13 cellular contexts compared by ENCODE assay signal in the genomic region with DNA sequence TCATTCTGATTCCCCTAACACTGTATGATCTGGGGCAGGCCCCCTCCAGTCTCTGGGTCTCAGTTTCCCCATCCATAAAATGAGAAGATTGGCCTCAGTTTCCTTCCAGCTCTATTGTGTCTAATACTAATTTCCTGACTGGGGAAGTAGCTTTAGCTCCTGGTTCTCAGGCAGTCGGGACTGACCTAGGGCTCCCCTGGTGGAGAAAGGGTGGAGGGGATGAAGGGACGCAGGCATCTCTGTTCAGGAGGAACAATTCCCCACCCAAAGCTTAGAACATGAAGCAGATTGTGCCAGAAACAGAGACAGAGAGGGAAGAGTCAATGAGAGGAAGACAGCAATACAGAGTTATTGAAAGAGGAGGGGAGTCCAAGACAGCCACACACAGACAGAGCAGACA.
DNase-seq lines count a peak whose midpoint lies in the region; ATAC-seq and TF ChIP-seq lines count a peak whose summit lies in the region.
"Had no signal": no experiment of that assay in that cellular context is flagged by ENCODE, and none has a peak within 500 bp of the region (broad histone marks: within the 10 kb centered on the region; RNA-seq: fewer than 3 reads in every experiment).

No MANE protein-coding gene starts in this region.

- H3K4me1 ChIP-seq in DND-41 (ENCODE audit: insufficient read depth, low read length) = no peaks in the 10 kb centered on the region
- H3K4me1 ChIP-seq: transverse colon had no signal

- ATAC-seq in DND-41 (ENCODE audit: insufficient read depth, low read depth) = no peak
- ATAC-seq in GM18517 (IDR thresholded peaks at IDR 0.05; ENCODE audit: unreplicated experiment) = no peak
- ATAC-seq: activated CD4-positive, alpha-beta T cell treated with anti-CD3 and anti-CD28 coated beads for 36 hours; heart right ventricle; Right ventricle myocardium inferior had no signal

- no peak overlapping the region for H3K4me3 ChIP-seq in DND-41 (ENCODE audit: low read depth in 1 of 2, low read length in 2 of 2)
- no peak overlapping the region for H3K4me3 ChIP-seq in HL-60 (replicated peaks; ENCODE audit: insufficient read depth, low read length)
- H3K4me3 ChIP-seq in WI38 (ENCODE audit: low read depth, low read length) = no peak overlapping the region
- H3K4me3 ChIP-seq: heart right ventricle, transverse colon had no signal

- no peaks in the 10 kb centered on the region for H3K27me3 ChIP-seq in DND-41 (ENCODE audit: insufficient read depth, low read length, poor library complexity)
- H3K27me3 ChIP-seq in HL-60 (ENCODE audit: insufficient read depth, poor library complexity, severe bottlenecking) = no peaks in the 10 kb centered on the region
- H3K27me3 ChIP-seq: heart right ventricle, transverse colon had no signal

- H3K9me3 ChIP-seq in DND-41 (ENCODE audit: insufficient read depth, low read length, severe bottlenecking) = no peaks in the 10 kb centered on the region
- H3K9me3 ChIP-seq: transverse colon had no signal

- TF ChIP-seq CTCF in DND-41 (IDR thresholded peaks at IDR 0.05; ENCODE audit: borderline replicate concordance, extremely low read depth, low read length, poor library complexity, severe bottlenecking) (peak; percentile 24), HL-60 (IDR thresholded peaks at IDR 0.05; ENCODE audit: insufficient read depth, low read length) (peak; percentile 18), WI38 (IDR thresholded peaks at IDR 0.05; ENCODE audit: low read depth, low read length) (peak; percentile 50)

- no peaks in the 10 kb centered on the region for H3K79me2 ChIP-seq in DND-41 (ENCODE audit: insufficient read depth, low read length)

- H3K36me3 ChIP-seq in DND-41 (ENCODE audit: insufficient read depth, low read length) = no peaks in the 10 kb centered on the region
- H3K36me3 ChIP-seq: heart right ventricle, transverse colon had no signal

- no peak overlapping the region for H3K9ac ChIP-seq in DND-41 (ENCODE audit: low read depth, low read length)

- no peak overlapping the region for H2AFZ ChIP-seq in DND-41 (ENCODE audit: low read depth, low read length)

- no peak overlapping the region for H3K4me2 ChIP-seq in DND-41 (ENCODE audit: insufficient read depth, low read length)

- no peaks in the 10 kb centered on the region for H4K20me1 ChIP-seq in DND-41 (ENCODE audit: insufficient read depth, low read length)

- DNase-seq in DND-41 (no peak), HL-60 (ENCODE audit: low read depth in 1 of 2, low spot score in 1 of 2) (no peak), iPS-NIHi7 (ENCODE audit: extremely low spot score) (peak; percentile 71)
- DNase-seq in activated effector memory CD4-positive, alpha-beta T cell treated with anti-CD3 and anti-CD28 coated beads, Interleukin-2, amount 50 U/mL, for 16 hours = no peak
- DNase-seq in activated CD8-positive, alpha-beta memory T cell treated with anti-CD3 and anti-CD28 coated beads, Interleukin-2, amount 50 U/mL, for 4 hours = no peak
- no peak for DNase-seq in stimulated activated CD4-positive, alpha-beta T cell treated with anti-CD3 and anti-CD28 coated beads, Interleukin-15, amount 100 ng/mL, for 24 hours
- DNase-seq: activated CD4-positive, alpha-beta T cell treated with anti-CD3 and anti-CD28 coated beads for 36 hours; activated gamma-delta T cell treated with Interleukin-2 at 50 U/mL for 16 hours; heart right ventricle; transverse colon had no signal

- no peak overlapping the region for H3K27ac ChIP-seq in DND-41 (ENCODE audit: low read length)
- H3K27ac ChIP-seq in HL-60 (replicated peaks) = no peak overlapping the region
- H3K27ac ChIP-seq: transverse colon had no signal
